6 cellular contexts compared by ENCODE assay signal in genomic region chr2:86714579-86715173, GRCh38. TPM values are rescaled to one million over a fixed set of nuclear protein-coding genes. Genes with fewer than 3 reads are reported as not detected.
A peak's percentile ranks its signal among the peaks of the same experiment; 100 is the strongest.
DNase-seq lines count a peak whose midpoint lies in the region; ATAC-seq and TF ChIP-seq lines count a peak whose summit lies in the region.
"Not testable (repeated sequence)": the region's sequence is repeated elsewhere in the genome, so short reads cannot be mapped to it uniquely, and the experiment has no call there.

No MANE protein-coding gene starts in this region.

- not testable (repeated sequence) for H3K9ac ChIP-seq in duodenal mucosa (ENCODE audit: low read depth in 1 of 2, low read length in 2 of 2); mucosa of rectum (ENCODE audit: low read depth in 1 of 2, low read length in 2 of 2)

- H3K27ac ChIP-seq in Panc1 (ENCODE audit: low read length) (peak overlapping the region; percentile 29; the same call in 1 of the 2 replicates), duodenal mucosa (ENCODE audit: low read depth, low read length) (peak overlapping the region; percentile 5), right atrium auricular region (peak overlapping the region; percentile 46 to 83), mucosa of rectum (ENCODE audit: low read depth in 2 of 2, low read length in 2 of 2) (peak overlapping the region; percentile 71 to 82), gastrocnemius medialis (peak overlapping the region; percentile 78 to 87 (median 80))

- not testable (repeated sequence) for H3K4me3 ChIP-seq in Panc1 (ENCODE audit: low read depth in 2 of 2, low read length in 2 of 2); duodenal mucosa (ENCODE audit: low read depth in 1 of 2, low read length in 2 of 2); right atrium auricular region; mucosa of rectum (ENCODE audit: low read length in 2 of 2)
- peak overlapping the region in 2 of 4 donors; percentile 36 to 38 for H3K4me3 ChIP-seq in gastrocnemius medialis

- H3K27me3 ChIP-seq in Panc1 (ENCODE audit: control insufficient read depth, insufficient read depth, low read length); duodenal mucosa (ENCODE audit: control insufficient read depth in 1 of 2, insufficient read depth in 2 of 2, low read length in 2 of 2); right atrium auricular region; mucosa of rectum (ENCODE audit: control insufficient read depth in 2 of 2, insufficient read depth in 2 of 2, low read length in 2 of 2); gastrocnemius medialis: not testable (repeated sequence)

- not testable (repeated sequence) for H3K4me1 ChIP-seq in Panc1 (ENCODE audit: control insufficient read depth, insufficient read depth, low read length); duodenal mucosa (ENCODE audit: control insufficient read depth in 1 of 2, insufficient read depth in 2 of 2, low read length in 2 of 2); right atrium auricular region; mucosa of rectum (ENCODE audit: control insufficient read depth in 2 of 2, insufficient read depth in 2 of 2, low read length in 2 of 2); gastrocnemius medialis

- in situ Hi-C loops in Panc1 (cut with HindIII; ENCODE audit: low pct_unique_long_range_greater_than_20kb, low sequenced_read_pairs); gastrocnemius medialis (cut with MboI; ENCODE audit: low sequenced_read_pairs in 4 of 4): not testable (repeated sequence)

- not testable (repeated sequence) for DNase-seq in Panc1 (ENCODE audit: low read depth, low spot score); Right ventricle myocardium superior; right atrium auricular region (ENCODE audit: low spot score); gastrocnemius medialis

- not testable (repeated sequence) for H3K9me3 ChIP-seq in Panc1 (ENCODE audit: control insufficient read depth, insufficient read depth, low read depth, low read length); duodenal mucosa (ENCODE audit: control insufficient read depth in 1 of 2, low read length in 2 of 2); right atrium auricular region; mucosa of rectum (ENCODE audit: control insufficient read depth in 2 of 2, low read length in 2 of 2); gastrocnemius medialis

- intact Hi-C loops in Panc1 (cut with micrococcal nuclease; ENCODE audit: unreplicated experiment); Right ventricle myocardium superior (cut with DNase I); gastrocnemius medialis (cut with DNase I; ENCODE audit: low total_unique reads): not testable (repeated sequence)

- CTCF ChIA-PET in Panc1 (lab: Charles Lee) = not testable (repeated sequence)

- POLR2A ChIA-PET in Panc1 (lab: Charles Lee) = not testable (repeated sequence)

- ATAC-seq in Panc1 = not testable (repeated sequence)
- ATAC-seq in Right ventricle myocardium superior (ENCODE audit: poor library complexity) (peak; percentile 73), gastrocnemius medialis (peak; percentile 71 to 72)

- not testable (repeated sequence) for TF ChIP-seq CTCF in Panc1 (IDR thresholded peaks at IDR 0.05); right atrium auricular region (IDR thresholded peaks at IDR 0.05); gastrocnemius medialis (IDR thresholded peaks at IDR 0.05 in 4 of 5, conservative IDR thresholded peaks at IDR 0.05 in 1 of 5)

- H3K36me3 ChIP-seq in Panc1 (ENCODE audit: control insufficient read depth, insufficient read depth, low read length); duodenal mucosa (ENCODE audit: control insufficient read depth in 1 of 2, insufficient read depth in 2 of 2, low read length in 2 of 2); right atrium auricular region; mucosa of rectum (ENCODE audit: control insufficient read depth in 2 of 2, insufficient read depth in 2 of 2, low read length in 2 of 2); gastrocnemius medialis: not testable (repeated sequence)

- not testable (repeated sequence) for BruUV-seq in Panc1 (replicated peaks; lab: Mats Ljungman, UMichigan)

- TF ChIP-seq POLR2A in gastrocnemius medialis (IDR thresholded peaks at IDR 0.05) = not testable (repeated sequence)

RNA-seq across cellular contexts. Expression of gene RMND5A, which starts 5.4 kb away (rescaled TPM):
- total RNA-seq in Panc1 (2021; ENCODE audit: unreplicated experiment) (42.8 TPM), Right ventricle myocardium superior (96.0 TPM), right atrium auricular region (10 to 100 TPM; 71.0 to 76.6 TPM), gastrocnemius medialis (100 to 1,000 TPM in 3 of 4 donors, 10 to 100 TPM in 1; 88.9 to 113 (median 102) TPM)
- polyA plus RNA-seq in Panc1 (2012; ENCODE audit: insufficient read length) = 15.1 TPM

Comparison
In these comparisons a context has a peak if more than half of its experiments do, and no peak if none do; other contexts are left out.
1. H3K27ac ChIP-seq: peak in every context shown above with its lines; median percentile 80 in gastrocnemius medialis; 76 in mucosa of rectum; 64 in right atrium auricular region; 29 in Panc1; 5 in duodenal mucosa.